8 cellular contexts compared by ENCODE assay signal in genomic region chr2:152222975-152223638, GRCh38. TPM values are rescaled to one million over a fixed set of nuclear protein-coding genes. Genes with fewer than 3 reads are reported as not detected.
A peak's percentile ranks its signal among the peaks of the same experiment; 100 is the strongest.
DNase-seq lines count a peak whose midpoint lies in the region; ATAC-seq and TF ChIP-seq lines count a peak whose summit lies in the region.

No MANE protein-coding gene starts in this region.

- intact Hi-C loops in body of pancreas (cut with DNase I): no loop called here

- no peak overlapping the region for H3K27ac ChIP-seq in body of pancreas
- H3K27ac ChIP-seq in lung (ENCODE audit: low read depth in 1 of 2, low read length in 1 of 2): no peak overlapping the region

- no peak overlapping the region for H3K27ac Mint-ChIP-seq in stimulated activated naive CD8-positive, alpha-beta T cell treated with anti-CD3 and anti-CD28 coated beads, Interleukin-15, amount 100 ng/mL, for 72 hours

- no peaks in the 10 kb centered on the region for H3K9me3 ChIP-seq in body of pancreas
- no peaks in the 10 kb centered on the region for H3K9me3 ChIP-seq in lung (ENCODE audit: control insufficient read depth in 2 of 2, insufficient read depth in 1 of 2, low read length in 1 of 2)

- peak; percentile 48 for ATAC-seq in body of pancreas
- ATAC-seq in lung (ENCODE audit: insufficient read depth, low FRiP score): no peak
- no peak for ATAC-seq in stimulated activated naive CD8-positive, alpha-beta T cell treated with anti-CD3 and anti-CD28 coated beads, Interleukin-15, amount 100 ng/mL, for 72 hours

- peaks cover 26% of the 10 kb centered on the region for H3K27me3 Mint-ChIP-seq in stimulated activated naive CD8-positive, alpha-beta T cell treated with anti-CD3 and anti-CD28 coated beads, Interleukin-15, amount 100 ng/mL, for 72 hours

- peak; percentile 68 for DNase-seq in AG10803 (ENCODE audit: low read depth)
- peak; percentile 35 for DNase-seq in MV-4-11 (lab: John Stamatoyannopoulos, UW)
- DNase-seq in body of pancreas: peak; percentile 24 to 61 (median 46)
- DNase-seq in lung (ENCODE audit: low spot score): peak; percentile 55
- DNase-seq in activated CD4-positive, CD25-positive, alpha-beta regulatory T cell treated with anti-CD3 and anti-CD28 coated beads, Interleukin-2, amount 50 U/mL, for 72 hours: no peak
- no peak for DNase-seq in stimulated activated naive CD8-positive, alpha-beta T cell treated with anti-CD3 and anti-CD28 coated beads, Interleukin-15, amount 100 ng/mL, for 72 hours
- DNase-seq in NK-92 (lab: John Stamatoyannopoulos, UW; ENCODE audit: unreplicated experiment): no peak
- no peak for DNase-seq in activated CD4-positive, alpha-beta T cell treated with anti-CD3 and anti-CD28 coated beads for 4 hours

- no peak for TF ChIP-seq POLR2A in body of pancreas (IDR thresholded peaks at IDR 0.05)

- H3K27me3 ChIP-seq in body of pancreas (no peaks in the 10 kb centered on the region), lung (ENCODE audit: control insufficient read depth, insufficient read depth) (no peaks in the 10 kb centered on the region)

- no peaks in the 10 kb centered on the region for H3K36me3 ChIP-seq in body of pancreas (replicated peaks in 1 of 2; ENCODE audit: insufficient read depth in 1 of 2, low read depth in 2 of 2)
- H3K36me3 ChIP-seq in lung (ENCODE audit: control insufficient read depth in 2 of 2, insufficient read depth in 2 of 2, low read length in 2 of 2): no peaks in the 10 kb centered on the region

- peaks cover 6% of the 10 kb centered on the region for H3K4me1 Mint-ChIP-seq in stimulated activated naive CD8-positive, alpha-beta T cell treated with anti-CD3 and anti-CD28 coated beads, Interleukin-15, amount 100 ng/mL, for 72 hours

- H3K4me3 ChIP-seq in AG10803 (ENCODE audit: low read length) (no peak overlapping the region), body of pancreas (no peak overlapping the region), lung (no peak overlapping the region)

- H3K4me3 Mint-ChIP-seq in stimulated activated naive CD8-positive, alpha-beta T cell treated with anti-CD3 and anti-CD28 coated beads, Interleukin-15, amount 100 ng/mL, for 72 hours: no peak overlapping the region

- WGBS in body of pancreas, 2 donors: 22 to 27% methylated on average over 7 of the region's 7 CpGs
- WGBS in lung, 2 donors: 29 to 37% methylated on average over 7 of the region's 7 CpGs

- TF ChIP-seq CTCF in AG10803 (conservative IDR thresholded peaks at IDR 0.05; ENCODE audit: low read length) (no peak), body of pancreas (IDR thresholded peaks at IDR 0.05) (no peak), lung (IDR thresholded peaks at IDR 0.05; ENCODE audit: control extremely low read depth, extremely low read depth) (no peak)

- peaks cover 5% of the 10 kb centered on the region for H3K4me1 ChIP-seq in body of pancreas
- peaks cover 2 to 7% of the 10 kb centered on the region in 2 donors for H3K4me1 ChIP-seq in lung (ENCODE audit: control insufficient read depth in 2 of 2, insufficient read depth in 2 of 2, low read length in 2 of 2)

- no peaks in the 10 kb centered on the region for H3K9me3 Mint-ChIP-seq in stimulated activated naive CD8-positive, alpha-beta T cell treated with anti-CD3 and anti-CD28 coated beads, Interleukin-15, amount 100 ng/mL, for 72 hours

RNA-seq across cellular contexts. Expression of gene STAM2, which starts 47.5 kb away (rescaled TPM):
- total RNA-seq in body of pancreas (10 to 100 TPM; 25.7 to 34.0 TPM), lung (10 to 100 TPM; 37.2 to 62.1 TPM)
- polyA plus RNA-seq in lung: 10 to 100 TPM in 1 of 2 donors, 1 to 10 TPM in 1; 8.0 to 11.0 TPM

Comparison
In these comparisons a context has a peak if more than half of its experiments do, and no peak if none do; other contexts are left out.
1. DNase-seq: peak in AG10803 (single experiment), MV-4-11 (single experiment), body of pancreas (4 of 4) and lung (single experiment); none in activated CD4-positive, CD25-positive, alpha-beta regulatory T cell treated with anti-CD3 and anti-CD28 coated beads, Interleukin-2, amount 50 U/mL, for 72 hours (single experiment), stimulated activated naive CD8-positive, alpha-beta T cell treated with anti-CD3 and anti-CD28 coated beads, Interleukin-15, amount 100 ng/mL, for 72 hours (0 of 2), NK-92 (single experiment) and activated CD4-positive, alpha-beta T cell treated with anti-CD3 and anti-CD28 coated beads for 4 hours (0 of 2).